ENCODE assay signal across 8 cellular contexts in genomic region chr4:184503869-184504300, GRCh38. TPM values are rescaled to one million over a fixed set of nuclear protein-coding genes. Genes with fewer than 3 reads are reported as not detected.
DNase-seq lines count a peak whose midpoint lies in the region; ATAC-seq and TF ChIP-seq lines count a peak whose summit lies in the region.
"Had no signal": no experiment of that assay in that cellular context is flagged by ENCODE, and none has a peak within 500 bp of the region (broad histone marks: within the 10 kb centered on the region; RNA-seq: fewer than 3 reads in every experiment).

No MANE protein-coding gene starts in this region.

- no peak overlapping the region for H2BK12ac ChIP-seq in neuronal stem cell (ENCODE audit: low read length)

- H3K9me3 Mint-ChIP-seq in activated naive CD8-positive, alpha-beta T cell treated with anti-CD3 and anti-CD28 coated beads, Interleukin-2, amount 10 ng/mL, durations not matched to agents 7 days and 5 days, result peaks cover 1% of the 10 kb centered on the region

- peaks cover 0 to 10% of the 10 kb centered on the region in 2 donors for H3K4me1 ChIP-seq in neuronal stem cell (ENCODE audit: control insufficient read depth in 2 of 2, insufficient read depth in 1 of 2, low read depth in 1 of 2, low read length in 2 of 2)
- H3K4me1 ChIP-seq in left ventricle myocardium inferior, result no peaks in the 10 kb centered on the region

- in situ Hi-C loops in G401 (cut with HindIII; ENCODE audit: low sequenced_read_pairs), result no loop called here

- H3K27me3 Mint-ChIP-seq in activated naive CD8-positive, alpha-beta T cell treated with anti-CD3 and anti-CD28 coated beads, Interleukin-2, amount 10 ng/mL, durations not matched to agents 7 days and 5 days, result no peaks in the 10 kb centered on the region

- POLR2A ChIA-PET in activated naive CD8-positive, alpha-beta T cell treated with anti-CD3 and anti-CD28 coated beads, Interleukin-2, amount 10 ng/mL, durations not matched to agents 7 days and 5 days (lab: Charles Lee), result interaction anchor here (0.8 to 1.9 kb wide), 4 partner anchors 10 to 29 kb away, joined by 3 to 7 read pairs (median 4); partner anchors contain the start of gene IRF2

- H2BK5ac ChIP-seq in neuronal stem cell (ENCODE audit: low read length), result no peak overlapping the region

- peak overlapping the region; percentile 60 for H3K18ac ChIP-seq in neuronal stem cell (ENCODE audit: low read length)

- H3K4me1 Mint-ChIP-seq in activated naive CD8-positive, alpha-beta T cell treated with anti-CD3 and anti-CD28 coated beads, Interleukin-2, amount 10 ng/mL, durations not matched to agents 7 days and 5 days, result peaks cover 21% of the 10 kb centered on the region

- H3K4me3 Mint-ChIP-seq in activated naive CD8-positive, alpha-beta T cell treated with anti-CD3 and anti-CD28 coated beads, Interleukin-2, amount 10 ng/mL, durations not matched to agents 7 days and 5 days, result peak overlapping the region; percentile 61

- no peak overlapping the region for H3K4ac ChIP-seq in neuronal stem cell (ENCODE audit: low read length)

- peaks cover 0 to 5% of the 10 kb centered on the region in 2 donors for H3K9me3 ChIP-seq in neuronal stem cell (replicated peaks in 1 of 2; ENCODE audit: control insufficient read depth in 2 of 2, insufficient read depth in 1 of 2, low read depth in 1 of 2, low read length in 2 of 2)
- peaks cover 6% of the 10 kb centered on the region for H3K9me3 ChIP-seq in left ventricle myocardium inferior (replicated peaks)

- no peaks in the 10 kb centered on the region for H3K36me3 ChIP-seq in neuronal stem cell (replicated peaks in 1 of 2; ENCODE audit: control insufficient read depth in 2 of 2, insufficient read depth in 2 of 2, low read length in 2 of 2)
- H3K36me3 ChIP-seq in left ventricle myocardium inferior, result no peaks in the 10 kb centered on the region

- H3K4me3 ChIP-seq in neuronal stem cell (ENCODE audit: low read length in 2 of 2) (no peak overlapping the region), left ventricle myocardium inferior (no peak overlapping the region)
- H3K4me3 ChIP-seq: lung had no signal

- H3K23ac ChIP-seq in neuronal stem cell (ENCODE audit: low read depth, low read length, poor library complexity), result no peak overlapping the region

- TF ChIP-seq CTCF in left ventricle myocardium inferior (IDR thresholded peaks at IDR 0.05; ENCODE audit: borderline replicate concordance), result no peak

- no peaks in the 10 kb centered on the region for H3K27me3 ChIP-seq in neuronal stem cell (ENCODE audit: control insufficient read depth in 3 of 3, insufficient read depth in 3 of 3, low read depth in 1 of 3, low read length in 3 of 3)
- H3K27me3 ChIP-seq in left ventricle myocardium inferior (ENCODE audit: low read depth), result no peaks in the 10 kb centered on the region

- H2AK5ac ChIP-seq in neuronal stem cell (ENCODE audit: low read depth, low read length), result peak overlapping the region; percentile 71

- DNase-seq in G401 (ENCODE audit: low spot score), result peak; percentile 86
- peak; percentile 79 for DNase-seq in MV-4-11 (lab: John Stamatoyannopoulos, UW)
- no peak for DNase-seq in activated naive CD8-positive, alpha-beta T cell treated with anti-CD3 and anti-CD28 coated beads, Interleukin-2, amount 10 ng/mL, durations not matched to agents 7 days and 5 days
- no peak for DNase-seq in neuronal stem cell (ENCODE audit: low spot score)
- no peak for DNase-seq in NCI-H69 (lab: John Stamatoyannopoulos, UW)
- no peak for DNase-seq in left ventricle myocardium inferior

- H3K14ac ChIP-seq in neuronal stem cell (ENCODE audit: low read length), result no peak overlapping the region

- no peak overlapping the region for H2BK120ac ChIP-seq in neuronal stem cell (ENCODE audit: low read depth, low read length)

- no peak overlapping the region for H2AFZ ChIP-seq in neuronal stem cell (ENCODE audit: low read length)

- H4K8ac ChIP-seq in neuronal stem cell (ENCODE audit: low read depth, low read length), result no peak overlapping the region

- peaks cover 6% of the 10 kb centered on the region for H3K36me3 Mint-ChIP-seq in activated naive CD8-positive, alpha-beta T cell treated with anti-CD3 and anti-CD28 coated beads, Interleukin-2, amount 10 ng/mL, durations not matched to agents 7 days and 5 days

- H4K91ac ChIP-seq in neuronal stem cell (ENCODE audit: low read depth, low read length, poor library complexity), result no peak overlapping the region

- no peak overlapping the region for H2BK15ac ChIP-seq in neuronal stem cell (ENCODE audit: low read length)

- H3K27ac ChIP-seq in neuronal stem cell (replicated peaks; ENCODE audit: low read length) (no peak overlapping the region), left ventricle myocardium inferior (replicated peaks) (no peak overlapping the region)

- peak; percentile 60 for ATAC-seq in activated naive CD8-positive, alpha-beta T cell treated with anti-CD3 and anti-CD28 coated beads, Interleukin-2, amount 10 ng/mL, durations not matched to agents 7 days and 5 days (ENCODE audit: low read depth)
- ATAC-seq in GM18870 (IDR thresholded peaks at IDR 0.05; ENCODE audit: unreplicated experiment), result no peak

- no CpG with 5 or more reads among the region's 8 CpGs for WGBS in neuronal stem cell (ENCODE audit: extremely low coverage in 2 of 2, insufficient read length in 2 of 2, insufficient replicate concordance in 1 of 2), 2 donors

- peak overlapping the region; percentile 88 for H3K27ac Mint-ChIP-seq in activated naive CD8-positive, alpha-beta T cell treated with anti-CD3 and anti-CD28 coated beads, Interleukin-2, amount 10 ng/mL, durations not matched to agents 7 days and 5 days

- intact Hi-C loops in left ventricle myocardium inferior (cut with micrococcal nuclease), result no loop called here

- no peaks in the 10 kb centered on the region for H3K79me1 ChIP-seq in neuronal stem cell (ENCODE audit: low read depth, low read length)

- no peak overlapping the region for H3K9ac ChIP-seq in neuronal stem cell (ENCODE audit: low read depth, low read length, poor library complexity)

- no peak overlapping the region for H3K4me2 ChIP-seq in neuronal stem cell (ENCODE audit: insufficient read depth, low read length, poor library complexity, severe bottlenecking)

RNA-seq across cellular contexts. Expression of gene IRF2, which starts 29.5 kb away (rescaled TPM):
- 6.5 and 8.4 TPM in 2 replicates for total RNA-seq in G401 (2014; rRNA removed; shearing (Covaris generic))
- 10 to 100 TPM; 72.0 to 73.2 TPM for total RNA-seq in activated naive CD8-positive, alpha-beta T cell treated with anti-CD3 and anti-CD28 coated beads, Interleukin-2, amount 10 ng/mL, durations not matched to agents 7 days and 5 days
- polyA plus RNA-seq in neuronal stem cell (2013, experiment 1 of 2), result 12.7 TPM
- polyA plus RNA-seq in neuronal stem cell (2013, experiment 2 of 2), result 12.8 TPM
- 25.9 TPM for total RNA-seq in left ventricle myocardium inferior

Comparison
In these comparisons a context has a peak if more than half of its experiments do, and no peak if none do; other contexts are left out.
1. DNase-seq: peak in G401 (single experiment) and MV-4-11 (single experiment); none in activated naive CD8-positive, alpha-beta T cell treated with anti-CD3 and anti-CD28 coated beads, Interleukin-2, amount 10 ng/mL, durations not matched to agents 7 days and 5 days (single experiment), neuronal stem cell (single experiment), NCI-H69 (single experiment) and left ventricle myocardium inferior (single experiment).